Comparison of ENCODE assay signal across 18 cellular contexts in the genomic region with DNA sequence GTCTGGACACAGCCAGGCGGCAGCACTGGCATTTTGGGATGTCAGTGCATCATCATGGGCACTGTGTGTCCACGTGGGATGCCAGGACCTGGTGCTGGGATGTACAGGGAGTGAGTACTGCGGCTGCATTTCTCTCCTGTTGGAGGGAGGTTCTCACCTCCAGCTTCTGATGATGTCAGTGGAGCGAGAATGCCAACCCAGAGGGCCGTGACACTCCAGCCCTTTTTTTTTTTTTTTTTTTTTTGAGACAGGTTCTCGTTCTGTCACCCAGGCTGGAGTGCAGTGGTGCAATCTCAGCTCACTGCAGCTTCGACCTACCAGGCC. TPM values are rescaled to one million over a fixed set of nuclear protein-coding genes. Genes with fewer than 3 reads are reported as not detected.
DNase-seq lines count a peak whose midpoint lies in the region; ATAC-seq and TF ChIP-seq lines count a peak whose summit lies in the region.
"Had no signal": no experiment of that assay in that cellular context is flagged by ENCODE, and none has a peak within 500 bp of the region (broad histone marks: within the 10 kb centered on the region; RNA-seq: fewer than 3 reads in every experiment).

No MANE protein-coding gene starts in this region.

- H3K14ac ChIP-seq in neuronal stem cell (ENCODE audit: low read length) = no peak overlapping the region

- H2BK120ac ChIP-seq in neuronal stem cell (ENCODE audit: low read depth, low read length) = no peak overlapping the region

- H2AK5ac ChIP-seq in neuronal stem cell (ENCODE audit: low read depth, low read length) = peak overlapping the region; percentile 48

- H3K4me1 ChIP-seq in KMS-11 (ENCODE audit: low read depth, poor library complexity, severe bottlenecking) (peaks cover 53% of the 10 kb centered on the region), neuronal stem cell (ENCODE audit: control insufficient read depth in 2 of 2, insufficient read depth in 1 of 2, low read depth in 1 of 2, low read length in 2 of 2) (peaks cover 0 to 10% of the 10 kb centered on the region in 2 donors)

- H3K79me2 ChIP-seq in KMS-11 (ENCODE audit: insufficient read depth, low read depth) = no peaks in the 10 kb centered on the region
- H3K79me2 ChIP-seq: hepatocyte had no signal

- peak overlapping the region; percentile 52 for H3K23ac ChIP-seq in neuronal stem cell (ENCODE audit: low read depth, low read length, poor library complexity)

- peak overlapping the region; percentile 16; the same call in 1 of the 2 replicates for H3K4me2 ChIP-seq in KMS-11
- no peak overlapping the region for H3K4me2 ChIP-seq in neuronal stem cell (ENCODE audit: insufficient read depth, low read length, poor library complexity, severe bottlenecking)

- H2BK5ac ChIP-seq in neuronal stem cell (ENCODE audit: low read length) = no peak overlapping the region

- H4K20me1 ChIP-seq in KMS-11 (ENCODE audit: insufficient read depth) = no peaks in the 10 kb centered on the region

- BruUV-seq in Calu3 (replicated peaks; lab: Mats Ljungman, UMichigan) = no TSS peak

- no peak overlapping the region for H4K8ac ChIP-seq in neuronal stem cell (ENCODE audit: low read depth, low read length)

- peaks cover 9% of the 10 kb centered on the region for H3K4me1 Mint-ChIP-seq in Calu3 (ENCODE audit: low read depth, unreplicated experiment)
- H3K4me1 Mint-ChIP-seq in central memory CD8-positive, alpha-beta T cell = peaks cover 24% of the 10 kb centered on the region
- peaks cover 17% of the 10 kb centered on the region for H3K4me1 Mint-ChIP-seq in activated naive CD8-positive, alpha-beta T cell treated with anti-CD3 and anti-CD28 coated beads, Interleukin-2, amount 50 U/mL, for 24 hours

- H3K4me3 ChIP-seq in KMS-11 (IDR thresholded peaks at IDR 0.05; ENCODE audit: insufficient read depth, low read depth, low read length) (no peak overlapping the region), neuronal stem cell (ENCODE audit: low read length in 2 of 2) (peak overlapping the region in 1 of 2 donors; percentile 23)
- H3K4me3 ChIP-seq: hepatocyte had no signal

- no peaks in the 10 kb centered on the region for H3K79me1 ChIP-seq in neuronal stem cell (ENCODE audit: low read depth, low read length)

- ATAC-seq in central memory CD8-positive, alpha-beta T cell (replicated peaks; ENCODE audit: extremely low read depth, poor library complexity, severe bottlenecking) = no peak
- ATAC-seq in GM21723 (IDR thresholded peaks at IDR 0.05; ENCODE audit: unreplicated experiment) = no peak
- no peak for ATAC-seq in activated naive CD8-positive, alpha-beta T cell treated with anti-CD3 and anti-CD28 coated beads, Interleukin-2, amount 50 U/mL, for 24 hours
- ATAC-seq in GM21447 (IDR thresholded peaks at IDR 0.05; ENCODE audit: unreplicated experiment) = no peak
- ATAC-seq: sciatic nerve had no signal

- peak overlapping the region; percentile 64 for H3K27ac ChIP-seq in KMS-11
- no peak overlapping the region for H3K27ac ChIP-seq in neuronal stem cell (replicated peaks; ENCODE audit: low read length)

- no peak overlapping the region for H3K4ac ChIP-seq in neuronal stem cell (ENCODE audit: low read length)

- no peaks in the 10 kb centered on the region for H3K36me3 ChIP-seq in KMS-11 (ENCODE audit: insufficient read depth)
- H3K36me3 ChIP-seq in neuronal stem cell (replicated peaks in 1 of 2; ENCODE audit: control insufficient read depth in 2 of 2, insufficient read depth in 2 of 2, low read length in 2 of 2) = peaks cover 3 to 11% of the 10 kb centered on the region in 2 donors

- H3K9ac ChIP-seq in KMS-11 = peak overlapping the region; percentile 44; the same call in 1 of the 2 replicates
- no peak overlapping the region for H3K9ac ChIP-seq in neuronal stem cell (ENCODE audit: low read depth, low read length, poor library complexity)

- intact Hi-C loops in Calu3 (cut with micrococcal nuclease; ENCODE audit: unreplicated experiment) = loop anchor here (5.0 kb wide), 1 partner anchor 59 kb away; no protein-coding TSS in a partner anchor

- H3K36me3 Mint-ChIP-seq in Calu3 (ENCODE audit: insufficient read depth, unreplicated experiment) = peaks cover 41% of the 10 kb centered on the region
- peaks cover 29% of the 10 kb centered on the region for H3K36me3 Mint-ChIP-seq in central memory CD8-positive, alpha-beta T cell (ENCODE audit: insufficient read depth)
- peaks cover 2% of the 10 kb centered on the region for H3K36me3 Mint-ChIP-seq in activated naive CD8-positive, alpha-beta T cell treated with anti-CD3 and anti-CD28 coated beads, Interleukin-2, amount 50 U/mL, for 24 hours (ENCODE audit: low read depth)
- H3K36me3 Mint-ChIP-seq: CD4-positive, CD25-positive, alpha-beta regulatory T cell had no signal

- DNase-seq in Calu3 (no peak), neuronal stem cell (ENCODE audit: low spot score) (no peak), SHP77 treated with DMSO at 0.1 percent for 48 hours (lab: John Stamatoyannopoulos, UW) (no peak)
- DNase-seq in central memory CD8-positive, alpha-beta T cell (ENCODE audit: low spot score in 2 of 2) = no peak
- no peak for DNase-seq in activated naive CD8-positive, alpha-beta T cell treated with anti-CD3 and anti-CD28 coated beads, Interleukin-2, amount 50 U/mL, for 24 hours
- DNase-seq: activated CD4-positive, alpha-beta T cell treated with anti-CD3 and anti-CD28 coated beads, Interleukin-2, amount 10 ng/mL, durations not matched to agents 24 days and 14 days; activated gamma-delta T cell; CD4-positive, CD25-positive, alpha-beta regulatory T cell; left ventricle myocardium superior; nephron progenitor cell; stimulated activated CD4-positive, alpha-beta T cell treated with anti-CD3 and anti-CD28 coated beads, Interleukin-4, amount 100 ng/mL, for 4 hours; stimulated activated naive CD4-positive, alpha-beta T cell treated with Interleukin-2 at 50 U/mL for 16 hours; T-helper 2 cell had no signal

- TF ChIP-seq CTCF in Calu3 (IDR thresholded peaks at IDR 0.05; ENCODE audit: unreplicated experiment) = no peak
- no peak for TF ChIP-seq CTCF in KMS-11 (conservative IDR thresholded peaks at IDR 0.05; ENCODE audit: low read depth, low read length)

- H2AFZ ChIP-seq in KMS-11 (ENCODE audit: low read depth) (peak overlapping the region; percentile 53; the same call in 1 of the 2 replicates), neuronal stem cell (ENCODE audit: low read length) (no peak overlapping the region)
- H2AFZ ChIP-seq: hepatocyte had no signal

- H3K9me3 Mint-ChIP-seq in Calu3 (ENCODE audit: low read depth, unreplicated experiment) = no peaks in the 10 kb centered on the region
- H3K9me3 Mint-ChIP-seq in central memory CD8-positive, alpha-beta T cell = no peaks in the 10 kb centered on the region
- no peaks in the 10 kb centered on the region for H3K9me3 Mint-ChIP-seq in activated naive CD8-positive, alpha-beta T cell treated with anti-CD3 and anti-CD28 coated beads, Interleukin-2, amount 50 U/mL, for 24 hours
- H3K9me3 Mint-ChIP-seq: activated CD4-positive, alpha-beta T cell treated with anti-CD3 and anti-CD28 coated beads, Interleukin-2, amount 10 ng/mL, durations not matched to agents 24 days and 14 days; CD4-positive, CD25-positive, alpha-beta regulatory T cell; nephron progenitor cell had no signal

- peak overlapping the region; percentile 20 for H3K18ac ChIP-seq in neuronal stem cell (ENCODE audit: low read length)

- peak overlapping the region; percentile 99 for H3K27ac Mint-ChIP-seq in Calu3 (ENCODE audit: unreplicated experiment)
- H3K27ac Mint-ChIP-seq in central memory CD8-positive, alpha-beta T cell (ENCODE audit: low read depth) = peak overlapping the region; percentile 98
- H3K27ac Mint-ChIP-seq in activated naive CD8-positive, alpha-beta T cell treated with anti-CD3 and anti-CD28 coated beads, Interleukin-2, amount 50 U/mL, for 24 hours = no peak overlapping the region
- H3K27ac Mint-ChIP-seq: nephron progenitor cell had no signal

- no peak overlapping the region for H4K91ac ChIP-seq in neuronal stem cell (ENCODE audit: low read depth, low read length, poor library complexity)

- CTCF ChIA-PET in Calu3 (lab: Charles Lee) = no interaction called here

- peak overlapping the region; percentile 38 for H2BK15ac ChIP-seq in neuronal stem cell (ENCODE audit: low read length)

- H3K9me3 ChIP-seq in neuronal stem cell (replicated peaks in 1 of 2; ENCODE audit: control insufficient read depth in 2 of 2, insufficient read depth in 1 of 2, low read depth in 1 of 2, low read length in 2 of 2) = no peaks in the 10 kb centered on the region

- no peaks in the 10 kb centered on the region for H3K27me3 ChIP-seq in KMS-11 (ENCODE audit: insufficient read depth, low read depth)
- peaks cover 0 to 8% (median 0%) of the 10 kb centered on the region in 3 experiments for H3K27me3 ChIP-seq in neuronal stem cell (ENCODE audit: control insufficient read depth in 3 of 3, insufficient read depth in 3 of 3, low read depth in 1 of 3, low read length in 3 of 3)
- H3K27me3 ChIP-seq: hepatocyte had no signal

- no peaks in the 10 kb centered on the region for H3K27me3 Mint-ChIP-seq in Calu3 (ENCODE audit: unreplicated experiment)
- no peaks in the 10 kb centered on the region for H3K27me3 Mint-ChIP-seq in central memory CD8-positive, alpha-beta T cell
- H3K27me3 Mint-ChIP-seq in activated naive CD8-positive, alpha-beta T cell treated with anti-CD3 and anti-CD28 coated beads, Interleukin-2, amount 50 U/mL, for 24 hours = peaks cover 5% of the 10 kb centered on the region
- H3K27me3 Mint-ChIP-seq: activated CD4-positive, alpha-beta T cell treated with anti-CD3 and anti-CD28 coated beads, Interleukin-2, amount 10 ng/mL, durations not matched to agents 24 days and 14 days had no signal

- H3K4me3 Mint-ChIP-seq in Calu3 (ENCODE audit: low read depth, unreplicated experiment) = no peak overlapping the region
- peak overlapping the region; percentile 79 for H3K4me3 Mint-ChIP-seq in central memory CD8-positive, alpha-beta T cell
- H3K4me3 Mint-ChIP-seq in activated naive CD8-positive, alpha-beta T cell treated with anti-CD3 and anti-CD28 coated beads, Interleukin-2, amount 50 U/mL, for 24 hours = no peak overlapping the region
- H3K4me3 Mint-ChIP-seq: activated CD4-positive, alpha-beta T cell treated with anti-CD3 and anti-CD28 coated beads, Interleukin-2, amount 10 ng/mL, durations not matched to agents 24 days and 14 days had no signal

- no CpG with 5 or more reads among the region's 7 CpGs for WGBS in neuronal stem cell (ENCODE audit: extremely low coverage in 2 of 2, insufficient read length in 2 of 2, insufficient replicate concordance in 1 of 2), 2 donors

- H2BK12ac ChIP-seq in neuronal stem cell (ENCODE audit: low read length) = no peak overlapping the region

RNA-seq across cellular contexts. Expression of a gene that starts 26.1 kb away (rescaled TPM):
- total RNA-seq in Calu3 (2022) = 96.2 TPM in 2 replicates
- 69.7 TPM for polyA plus RNA-seq in neuronal stem cell (2013, experiment 1 of 2)
- polyA plus RNA-seq in neuronal stem cell (2013, experiment 2 of 2) = 71.0 TPM

RNA-seq across cellular contexts. Expression of a gene that starts 34.9 kb away (rescaled TPM):
- 38.1 and 39.4 TPM in 2 replicates for total RNA-seq in Calu3 (2022)
- polyA plus RNA-seq in neuronal stem cell (2013, experiment 1 of 2) = 107 TPM
- 107 TPM for polyA plus RNA-seq in neuronal stem cell (2013, experiment 2 of 2)

RNA-seq across cellular contexts. Expression of a gene that starts 42.9 kb away (rescaled TPM):
- 78.1 and 80.3 TPM in 2 replicates for total RNA-seq in Calu3 (2022)
- 42.0 TPM for polyA plus RNA-seq in neuronal stem cell (2013, experiment 1 of 2)
- polyA plus RNA-seq in neuronal stem cell (2013, experiment 2 of 2) = 41.3 TPM
